In genomic region chr1:6102227-6102845, GRCh38 we compare ENCODE assay signal across 17 cellular contexts.
"Had no signal": no experiment of that assay in that cellular context is flagged by ENCODE, and none has a peak within 500 bp of the region (broad histone marks: within the 10 kb centered on the region; RNA-seq: fewer than 3 reads in every experiment).

No MANE protein-coding gene starts in this region.

- H3K9me3 ChIP-seq: SK-N-SH, stomach, testis had no signal

- ATAC-seq: left colon had no signal

- H3K27ac ChIP-seq: stomach, testis had no signal

- H3K27me3 Mint-ChIP-seq: activated CD4-positive, alpha-beta memory T cell treated with anti-CD3 and anti-CD28 coated beads for 36 hours; brain had no signal

- H3K4me2 ChIP-seq: SK-N-SH had no signal

- H3K4me1 ChIP-seq: stomach had no signal

- H3K4me3 Mint-ChIP-seq: activated CD4-positive, alpha-beta memory T cell treated with anti-CD3 and anti-CD28 coated beads for 36 hours; brain; mesothelial cell of epicardium; natural killer cell treated with Interleukin-12 subunit alpha and Interleukin-12 subunit beta and Interleukin-15 and Interleukin-18, amount 100 ng/mL, for 72 hours; T-helper 2 cell treated with Interferon-gamma antibody and Interleukin-4, amounts not matched to agents 5 μg/mL and 100 μg/mL, for 36 hours; type B pancreatic cell had no signal

- H3K27ac Mint-ChIP-seq: activated CD4-positive, alpha-beta memory T cell treated with anti-CD3 and anti-CD28 coated beads for 36 hours; brain; mesothelial cell of epicardium; natural killer cell treated with Interleukin-12 subunit alpha and Interleukin-12 subunit beta and Interleukin-15 and Interleukin-18, amount 100 ng/mL, for 72 hours; T-helper 2 cell treated with Interferon-gamma antibody and Interleukin-4, amounts not matched to agents 5 μg/mL and 100 μg/mL, for 36 hours; type B pancreatic cell had no signal

- H3K4me3 ChIP-seq: dorsolateral prefrontal cortex, stomach, testis had no signal

- H3K27me3 ChIP-seq: testis had no signal

- H3K4me1 Mint-ChIP-seq: mesothelial cell of epicardium had no signal

- H3K9me3 Mint-ChIP-seq: activated CD4-positive, alpha-beta memory T cell treated with anti-CD3 and anti-CD28 coated beads for 36 hours; mesothelial cell of epicardium; natural killer cell treated with Interleukin-12 subunit alpha and Interleukin-12 subunit beta and Interleukin-15 and Interleukin-18, amount 100 ng/mL, for 72 hours; T-helper 2 cell treated with Interferon-gamma antibody and Interleukin-4, amounts not matched to agents 5 μg/mL and 100 μg/mL, for 36 hours; type B pancreatic cell had no signal

- DNase-seq: activated CD4-positive, alpha-beta memory T cell treated with anti-CD3 and anti-CD28 coated beads for 36 hours; activated gamma-delta T cell; activated T-cell treated with anti-CD3 and anti-CD28 coated beads, Interleukin-2, amount 50 U/mL, for 48 hours; caudate nucleus; hippocampal formation; left colon; nucleus accumbens; retina; SK-N-SH; stomach; testis had no signal

- H3K9ac ChIP-seq: SK-N-SH had no signal

- H3K36me3 Mint-ChIP-seq: mesothelial cell of epicardium, type B pancreatic cell had no signal
